In genomic region chr20:28602401-28603217, GRCh38 we compare ENCODE assay signal across 8 cellular contexts.
DNase-seq lines count a peak whose midpoint lies in the region; ATAC-seq and TF ChIP-seq lines count a peak whose summit lies in the region.
"Not testable (repeated sequence)": the region's sequence is repeated elsewhere in the genome, so short reads cannot be mapped to it uniquely, and the experiment has no call there.

No MANE protein-coding gene starts in this region.

- 0 out of 2 replicates have a peak, but pooled peaks have one; percentile 17 for TF ChIP-seq RAD21 in SK-N-SH (IDR thresholded peaks at IDR 0.05; ENCODE audit: low read length)

- POLR2A ChIA-PET in SK-N-SH (lab: Yijun Ruan, JAX): interaction anchor here (0.6 kb wide), 1 partner anchor 843 kb away, joined by 3 read pairs; no protein-coding TSS in a partner anchor

- H3K4me3 Mint-ChIP-seq in activated naive CD4-positive, alpha-beta T cell treated with anti-CD3 and anti-CD28 coated beads, Interleukin-2, amount 50 U/mL, for 24 hours: peak overlapping the region; percentile 98

- peak; percentile 71 for TF ChIP-seq CTCF in SK-N-SH (IDR thresholded peaks at IDR 0.05)
- peak; percentile 76 for TF ChIP-seq CTCF in fibroblast of the aortic adventitia (IDR thresholded peaks at IDR 0.05; ENCODE audit: insufficient read depth, low read length)

- peak; percentile 100 for ATAC-seq in HG03097 (IDR thresholded peaks at IDR 0.05; ENCODE audit: low FRiP score, unreplicated experiment)

- peak overlapping the region; percentile 93 for H2AFZ ChIP-seq in SK-N-SH (ENCODE audit: low read depth)

- H3K27ac Mint-ChIP-seq in activated naive CD4-positive, alpha-beta T cell treated with anti-CD3 and anti-CD28 coated beads, Interleukin-2, amount 50 U/mL, for 24 hours: peak overlapping the region; percentile 92

- H3K27me3 ChIP-seq in BLaER1; SK-N-SH (ENCODE audit: insufficient read depth): not testable (repeated sequence)

- DNase-seq in GM19240 (ENCODE audit: insufficient read length, low spot score): peak; percentile 10
- DNase-seq in SK-N-SH: peak; percentile 88
- peak; percentile 86 for DNase-seq in fibroblast of the aortic adventitia (ENCODE audit: low read depth)
- DNase-seq in mucosa of gallbladder (ENCODE audit: low spot score): peak; percentile 88
- peak; percentile 44 for DNase-seq in stimulated activated CD8-positive, alpha-beta memory T cell treated with anti-CD3 and anti-CD28 coated beads, Interleukin-12 subunit alpha, Interleukin-12 subunit beta, amount 100 ng/mL, for 24 hours (ENCODE audit: extremely low read depth)

- WGBS in SK-N-SH (ENCODE audit: low lambda C conversion rate): 3% methylated on average over 40 of the region's 71 CpGs

- H3K27me3 Mint-ChIP-seq in activated naive CD4-positive, alpha-beta T cell treated with anti-CD3 and anti-CD28 coated beads, Interleukin-2, amount 50 U/mL, for 24 hours: not testable (repeated sequence)

- CTCF ChIA-PET in SK-N-SH (lab: Yijun Ruan, JAX): not testable (repeated sequence)

- not testable (repeated sequence) for H3K36me3 ChIP-seq in BLaER1; SK-N-SH (replicated peaks in 1 of 2; ENCODE audit: control insufficient read depth in 1 of 2, insufficient read depth in 2 of 2, low read length in 1 of 2)

- H4K20me1 ChIP-seq in BLaER1; SK-N-SH (ENCODE audit: insufficient read depth): not testable (repeated sequence)

- not testable (repeated sequence) for H3K9me3 Mint-ChIP-seq in activated naive CD4-positive, alpha-beta T cell treated with anti-CD3 and anti-CD28 coated beads, Interleukin-2, amount 50 U/mL, for 24 hours

- not testable (repeated sequence) for TF ChIP-seq EP300 in SK-N-SH (IDR thresholded peaks at IDR 0.05; ENCODE audit: borderline replicate concordance in 1 of 2, low read depth in 1 of 2, low read length in 1 of 2)

- H3K27ac ChIP-seq in BLaER1 (peak overlapping the region; percentile 62), SK-N-SH (ENCODE audit: low read depth in 2 of 2, low read length in 1 of 2) (peak overlapping the region; percentile 76 to 83)

- H3K9me3 ChIP-seq in BLaER1, SK-N-SH: not testable (repeated sequence)

- not testable (repeated sequence) for H3K4me1 ChIP-seq in BLaER1; SK-N-SH (ENCODE audit: control insufficient read depth in 1 of 2, insufficient read depth in 2 of 2, low read depth in 1 of 2, low read length in 1 of 2)

- H3K4me3 ChIP-seq in BLaER1 (peak overlapping the region; percentile 71), SK-N-SH (ENCODE audit: low read depth in 2 of 2, low read length in 1 of 2) (peak overlapping the region; percentile 77 to 94), fibroblast of the aortic adventitia (ENCODE audit: low read depth, low read length) (peak overlapping the region; percentile 75)

- peaks cover 32% of the 10 kb centered on the region for H3K79me2 ChIP-seq in SK-N-SH (ENCODE audit: insufficient read depth)

- H3K4me1 Mint-ChIP-seq in activated naive CD4-positive, alpha-beta T cell treated with anti-CD3 and anti-CD28 coated beads, Interleukin-2, amount 50 U/mL, for 24 hours: peaks cover 36% of the 10 kb centered on the region

- H3K4me2 ChIP-seq in BLaER1 (peak overlapping the region; percentile 56), SK-N-SH (peak overlapping the region; percentile 76)

- not testable (repeated sequence) for H3K9me2 ChIP-seq in SK-N-SH

- not testable (repeated sequence) for H3K36me3 Mint-ChIP-seq in activated naive CD4-positive, alpha-beta T cell treated with anti-CD3 and anti-CD28 coated beads, Interleukin-2, amount 50 U/mL, for 24 hours

- H3F3A ChIP-seq in SK-N-SH (replicated peaks; ENCODE audit: insufficient read depth): not testable (repeated sequence)

- H3K9ac ChIP-seq in BLaER1 (peak overlapping the region; percentile 76), SK-N-SH (peak overlapping the region; percentile 74)

TF ChIP-seq in SK-N-SH, 30 proteins besides CTCF, POLR2A, EP300 and RAD21:
- TF ChIP-seq RCOR1 (IDR thresholded peaks at IDR 0.05; ENCODE audit: low read length) (peak; percentile 51; the same call in 1 of the 2 replicates), SMC3 (IDR thresholded peaks at IDR 0.05; ENCODE audit: low read depth, low read length) (peak; percentile 17; the same call in 1 of the 2 replicates), TCF12 (IDR thresholded peaks at IDR 0.05) (peak; percentile 21; the same call in 1 of the 2 replicates), ZBTB33 (IDR thresholded peaks at IDR 0.05; ENCODE audit: borderline replicate concordance, low read depth) (0 out of 2 replicates have a peak, but pooled peaks have one; percentile 48), POLR2AphosphoS5 (IDR thresholded peaks at IDR 0.05; ENCODE audit: low read depth, low read length) (peak; percentile 66), ELF1 (IDR thresholded peaks at IDR 0.05) (peak; percentile 94), YY1 (IDR thresholded peaks at IDR 0.05; ENCODE audit: low read depth) (peak; percentile 49; the same call in 1 of the 2 replicates), RFX5 (IDR thresholded peaks at IDR 0.05; ENCODE audit: low read length) (0 out of 2 replicates have a peak, but pooled peaks have one; percentile 36), REST (IDR thresholded peaks at IDR 0.05; ENCODE audit: low read depth, low read length) (peak; percentile 44; the same call in 1 of the 2 replicates), MXI1 (IDR thresholded peaks at IDR 0.05; ENCODE audit: low read depth, low read length) (peak; percentile 73; the same call in 1 of the 2 replicates), TAF1 (IDR thresholded peaks at IDR 0.05; ENCODE audit: borderline replicate concordance, low read depth, low read length) (peak; percentile 91), SIN3A (IDR thresholded peaks at IDR 0.05; ENCODE audit: borderline replicate concordance, low read depth, low read length) (0 out of 2 replicates have a peak, but pooled peaks have one; percentile 55), CHD2 (IDR thresholded peaks at IDR 0.05; ENCODE audit: low read length, partially characterized antibody) (peak; percentile 80), PBX3 (IDR thresholded peaks at IDR 0.05) (0 out of 2 replicates have a peak, but pooled peaks have one; percentile 22), MAX (IDR thresholded peaks at IDR 0.05; ENCODE audit: low read depth) (peak; percentile 54), GABPA (IDR thresholded peaks at IDR 0.05; ENCODE audit: low read depth) (peak; percentile 80)

Comparison
In these comparisons a context has a peak if more than half of its experiments do, and no peak if none do; other contexts are left out.
1. Peak in every context shown above with its lines: DNase-seq, ATAC-seq, H3K4me3 ChIP-seq and H3K27ac ChIP-seq.
2. DNase-seq: peak in every context shown above with its lines; median percentile 88 in SK-N-SH; 88 in mucosa of gallbladder; 86 in fibroblast of the aortic adventitia; 44 in stimulated activated CD8-positive, alpha-beta memory T cell treated with anti-CD3 and anti-CD28 coated beads, Interleukin-12 subunit alpha, Interleukin-12 subunit beta, amount 100 ng/mL, for 24 hours; 10 in GM19240.